In genomic region chr7:149637911-149638565, GRCh38 we compare ENCODE assay signal across 21 cellular contexts.
"Had no signal": no experiment of that assay in that cellular context is flagged by ENCODE, and none has a peak within 500 bp of the region (broad histone marks: within the 10 kb centered on the region; RNA-seq: fewer than 3 reads in every experiment).

No MANE protein-coding gene starts in this region.

- H3K4me1 Mint-ChIP-seq: activated naive CD8-positive, alpha-beta T cell treated with anti-CD3 and anti-CD28 coated beads, Interleukin-2, amount 10 ng/mL, durations not matched to agents 7 days and 5 days had no signal

- H3K36me3 Mint-ChIP-seq: activated naive CD8-positive, alpha-beta T cell treated with anti-CD3 and anti-CD28 coated beads, Interleukin-2, amount 10 ng/mL, durations not matched to agents 7 days and 5 days had no signal

- DNase-seq: activated CD4-positive, alpha-beta T cell treated with anti-CD3 and anti-CD28 coated beads for 48 hours; activated CD4-positive, alpha-beta T cell treated with anti-CD3 and anti-CD28 coated beads, Interleukin-2, amount 50 U/mL, for 4 hours; activated CD8-positive, alpha-beta T cell treated with anti-CD3 and anti-CD28 coated beads, Interleukin-2, amount 10 ng/mL, durations not matched to agents 7 days and 5 days; activated naive CD4-positive, alpha-beta T cell treated with anti-CD3 and anti-CD28 coated beads, Interleukin-2, amount 50 U/mL, for 16 hours; activated naive CD8-positive, alpha-beta T cell treated with anti-CD3 and anti-CD28 coated beads, Interleukin-2, amount 10 ng/mL, durations not matched to agents 7 days and 5 days; adrenal gland; anterior cingulate cortex; IMR-90; Kasumi-1; KBM-7; NCI-H1092; NCI-H1417; NCI-H2029; NCI-H446; NCI-H526 treated with DMSO at 0.1 percent for 48 hours; Peyer's patch; Right ventricle myocardium superior; SW 1271 had no signal

- ATAC-seq: activated CD4-positive, CD25-positive, alpha-beta regulatory T cell treated with anti-CD3 and anti-CD28 coated beads, Interleukin-2, amount 50 U/mL, for 24 hours; activated CD8-positive, alpha-beta T cell treated with anti-CD3 and anti-CD28 coated beads, Interleukin-2, amount 10 ng/mL, durations not matched to agents 7 days and 5 days; SK-N-SH treated with all-trans-retinoic acid at 6 μM for 48 hours had no signal

- H3K9me3 Mint-ChIP-seq: activated naive CD8-positive, alpha-beta T cell treated with anti-CD3 and anti-CD28 coated beads, Interleukin-2, amount 10 ng/mL, durations not matched to agents 7 days and 5 days; T-helper 1 cell treated with Interleukin-12 subunit alpha and Interleukin-12 subunit beta and Interleukin-4 antibody, amounts not matched to agents 30 μg/mL and 1 μg/mL, for 36 hours had no signal

- H3K27ac Mint-ChIP-seq: activated CD8-positive, alpha-beta T cell treated with anti-CD3 and anti-CD28 coated beads, Interleukin-2, amount 10 ng/mL, durations not matched to agents 7 days and 5 days; activated naive CD8-positive, alpha-beta T cell treated with anti-CD3 and anti-CD28 coated beads, Interleukin-2, amount 10 ng/mL, durations not matched to agents 7 days and 5 days; T-helper 1 cell treated with Interleukin-12 subunit alpha and Interleukin-12 subunit beta and Interleukin-4 antibody, amounts not matched to agents 30 μg/mL and 1 μg/mL, for 36 hours had no signal

- H3K4me3 Mint-ChIP-seq: activated CD8-positive, alpha-beta T cell treated with anti-CD3 and anti-CD28 coated beads, Interleukin-2, amount 10 ng/mL, durations not matched to agents 7 days and 5 days; activated naive CD8-positive, alpha-beta T cell treated with anti-CD3 and anti-CD28 coated beads, Interleukin-2, amount 10 ng/mL, durations not matched to agents 7 days and 5 days; T-helper 1 cell treated with Interleukin-12 subunit alpha and Interleukin-12 subunit beta and Interleukin-4 antibody, amounts not matched to agents 30 μg/mL and 1 μg/mL, for 36 hours had no signal
